ENCODE assay signal across 10 cellular contexts in the genomic region with DNA sequence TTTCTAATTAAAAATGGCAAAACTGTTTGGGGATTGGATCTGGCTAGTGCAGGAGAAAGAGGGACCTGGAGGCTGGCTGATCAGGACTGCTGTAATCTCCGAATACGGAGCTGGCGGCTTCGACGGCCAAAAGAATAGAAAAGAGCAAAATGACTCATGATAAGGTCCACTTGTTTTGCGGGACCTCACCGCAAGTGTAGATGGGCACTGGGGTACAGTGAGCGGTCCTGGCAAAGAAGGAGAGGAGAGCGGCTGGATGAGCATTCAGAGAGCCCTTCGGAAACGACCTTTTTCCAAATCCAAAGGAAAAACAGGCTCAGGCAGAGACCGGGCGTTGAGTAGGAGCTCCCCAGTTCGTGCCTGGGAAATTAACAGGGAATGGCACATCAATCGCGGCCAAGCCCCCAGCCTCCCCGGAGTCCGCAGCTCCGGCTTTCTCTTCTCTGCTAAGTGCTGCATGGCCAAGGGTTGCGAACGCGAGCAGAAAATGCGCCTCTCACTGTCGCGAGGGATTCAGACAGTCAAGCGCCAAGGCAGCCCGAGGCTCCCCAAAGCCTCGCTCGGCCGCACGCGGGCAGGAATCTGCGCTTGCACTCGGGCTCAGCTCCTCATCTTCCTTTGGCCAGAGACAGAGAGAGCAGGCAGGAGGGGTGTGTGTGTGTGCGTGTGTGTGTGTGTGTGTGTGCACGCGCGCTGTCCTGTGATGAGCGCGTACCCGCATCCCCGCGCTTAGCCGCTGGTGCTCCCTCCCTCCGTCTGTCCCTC. TPM values are rescaled to one million over a fixed set of nuclear protein-coding genes. Genes with fewer than 3 reads are reported as not detected.
DNase-seq lines count a peak whose midpoint lies in the region; ATAC-seq, FAIRE-seq and TF ChIP-seq lines count a peak whose summit lies in the region.
"Had no signal": no experiment of that assay in that cellular context is flagged by ENCODE, and none has a peak within 500 bp of the region (broad histone marks: within the 10 kb centered on the region; RNA-seq: fewer than 3 reads in every experiment).

No MANE protein-coding gene starts in this region.

- TF ChIP-seq POLR2A in suprapubic skin (IDR thresholded peaks at IDR 0.05): no peak

- no peaks in the 10 kb centered on the region for H3K79me2 ChIP-seq in OCI-LY7 (ENCODE audit: insufficient read depth, low read depth, low read length)

- peak overlapping the region; percentile 33 for H3K4me3 ChIP-seq in suprapubic skin
- H3K4me3 ChIP-seq in OCI-LY7 (ENCODE audit: low read depth, low read length, poor library complexity, severe bottlenecking): no peak overlapping the region

- H2AFZ ChIP-seq in OCI-LY7 (ENCODE audit: low read length): no peak overlapping the region

- intact Hi-C loops in OCI-LY7 (cut with micrococcal nuclease; ENCODE audit: unreplicated experiment): no loop called here

- no peak for ATAC-seq in activated T-cell treated with anti-CD3 and anti-CD28 coated beads, Interleukin-2, amount 50 U/mL, for 4 hours
- ATAC-seq: stimulated activated naive B cell treated with anti-CD40 and anti-IgM and Interleukin-4, amounts not matched to agents 10 μg/mL and 1 μg/mL and 100 μg/mL, for 72 hours had no signal

- H3K36me3 ChIP-seq in suprapubic skin (no peaks in the 10 kb centered on the region), OCI-LY7 (ENCODE audit: insufficient read depth, low read length) (no peaks in the 10 kb centered on the region)

- TF ChIP-seq EP300 in suprapubic skin (IDR thresholded peaks at IDR 0.05): no peak

- no TSS peak for BruUV-seq in OCI-LY7 (replicated peaks; lab: Mats Ljungman, UMichigan)

- no peaks in the 10 kb centered on the region for H3K36me3 Mint-ChIP-seq in chondrocyte (ENCODE audit: low read depth)
- H3K36me3 Mint-ChIP-seq in activated T-cell treated with anti-CD3 and anti-CD28 coated beads, Interleukin-2, amount 50 U/mL, for 4 hours (ENCODE audit: insufficient read depth): no peaks in the 10 kb centered on the region
- H3K36me3 Mint-ChIP-seq: activated naive CD4-positive, alpha-beta T cell treated with anti-CD3 and anti-CD28 coated beads, Interleukin-2, amount 50 U/mL, for 24 hours had no signal

- no peaks in the 10 kb centered on the region for H4K20me1 ChIP-seq in OCI-LY7 (ENCODE audit: insufficient read depth, low read length)

- POLR2A ChIA-PET in OCI-LY7 (lab: Charles Lee): no interaction called here

- TF ChIP-seq CTCF in chondrocyte (IDR thresholded peaks at IDR 0.05): no peak
- no peak for TF ChIP-seq CTCF in suprapubic skin (IDR thresholded peaks at IDR 0.05)
- no peak for TF ChIP-seq CTCF in OCI-LY7 (conservative IDR thresholded peaks at IDR 0.05; ENCODE audit: low read length)

- H3K4me2 ChIP-seq in OCI-LY7 (ENCODE audit: low read length): no peak overlapping the region

- H3K27me3 ChIP-seq in suprapubic skin: peaks cover 35% of the 10 kb centered on the region

- H3K9me3 ChIP-seq in suprapubic skin (no peaks in the 10 kb centered on the region), OCI-LY7 (ENCODE audit: low read length) (no peaks in the 10 kb centered on the region)

- H3K4me3 Mint-ChIP-seq in chondrocyte (ENCODE audit: unreplicated experiment): peak overlapping the region; percentile 7
- no peak overlapping the region for H3K4me3 Mint-ChIP-seq in activated T-cell treated with anti-CD3 and anti-CD28 coated beads, Interleukin-2, amount 50 U/mL, for 4 hours
- H3K4me3 Mint-ChIP-seq: activated naive CD4-positive, alpha-beta T cell treated with anti-CD3 and anti-CD28 coated beads, Interleukin-2, amount 50 U/mL, for 24 hours; stimulated activated naive B cell treated with anti-CD40 and anti-IgM and Interleukin-4, amounts not matched to agents 10 μg/mL and 1 μg/mL and 100 μg/mL, for 72 hours had no signal

- DNase-seq in NCI-H1417 (lab: John Stamatoyannopoulos, UW): peak; percentile 3 to 85 (median 76)
- no peak for DNase-seq in NCI-H1417 treated with DMSO at 0.1 percent for 48 hours (lab: John Stamatoyannopoulos, UW)
- DNase-seq in chondrocyte (ENCODE audit: low spot score): no peak
- DNase-seq in left kidney (ENCODE audit: low read depth, low spot score): peak; percentile 81
- DNase-seq in suprapubic skin (ENCODE audit: low spot score in 2 of 2): no peak
- DNase-seq in OCI-LY7 (ENCODE audit: low spot score): no peak
- DNase-seq in urothelium cell line (ENCODE audit: low spot score): no peak
- no peak for DNase-seq in activated T-cell treated with anti-CD3 and anti-CD28 coated beads, Interleukin-2, amount 50 U/mL, for 4 hours
- DNase-seq: stimulated activated naive B cell treated with anti-CD40 and anti-IgM and Interleukin-4, amounts not matched to agents 10 μg/mL and 1 μg/mL and 100 μg/mL, for 72 hours had no signal

- CTCF ChIA-PET in OCI-LY7 (lab: Charles Lee; ENCODE audit: unreplicated experiment): no interaction called here

- H3K9me2 ChIP-seq in OCI-LY7 (ENCODE audit: insufficient read depth, low read length): no peaks in the 10 kb centered on the region

- peaks cover 23% of the 10 kb centered on the region for H3K4me1 Mint-ChIP-seq in chondrocyte (ENCODE audit: low read depth)
- no peaks in the 10 kb centered on the region for H3K4me1 Mint-ChIP-seq in activated T-cell treated with anti-CD3 and anti-CD28 coated beads, Interleukin-2, amount 50 U/mL, for 4 hours (ENCODE audit: low read depth)
- H3K4me1 Mint-ChIP-seq: activated naive CD4-positive, alpha-beta T cell treated with anti-CD3 and anti-CD28 coated beads, Interleukin-2, amount 50 U/mL, for 24 hours; stimulated activated naive B cell treated with anti-CD40 and anti-IgM and Interleukin-4, amounts not matched to agents 10 μg/mL and 1 μg/mL and 100 μg/mL, for 72 hours had no signal

- H3K9me3 Mint-ChIP-seq in chondrocyte (ENCODE audit: low read depth): peaks cover 6% of the 10 kb centered on the region
- no peaks in the 10 kb centered on the region for H3K9me3 Mint-ChIP-seq in activated T-cell treated with anti-CD3 and anti-CD28 coated beads, Interleukin-2, amount 50 U/mL, for 4 hours
- H3K9me3 Mint-ChIP-seq: stimulated activated naive B cell treated with anti-CD40 and anti-IgM and Interleukin-4, amounts not matched to agents 10 μg/mL and 1 μg/mL and 100 μg/mL, for 72 hours had no signal

- H3K4me1 ChIP-seq in suprapubic skin: peaks cover 5% of the 10 kb centered on the region
- no peaks in the 10 kb centered on the region for H3K4me1 ChIP-seq in OCI-LY7 (ENCODE audit: insufficient read depth, low read length, poor library complexity, severe bottlenecking)

- H3K27ac ChIP-seq in suprapubic skin (no peak overlapping the region), OCI-LY7 (ENCODE audit: low read depth, low read length, poor library complexity, severe bottlenecking) (no peak overlapping the region)

- 2% methylated on average over 13 of the region's 45 CpGs for WGBS in suprapubic skin

- no peak for FAIRE-seq in urothelium cell line (lab: Jason Lieb, UNC)

- no peak overlapping the region for H3K27ac Mint-ChIP-seq in chondrocyte (ENCODE audit: unreplicated experiment)
- H3K27ac Mint-ChIP-seq: activated naive CD4-positive, alpha-beta T cell treated with anti-CD3 and anti-CD28 coated beads, Interleukin-2, amount 50 U/mL, for 24 hours; stimulated activated naive B cell treated with anti-CD40 and anti-IgM and Interleukin-4, amounts not matched to agents 10 μg/mL and 1 μg/mL and 100 μg/mL, for 72 hours had no signal

- peaks cover 56% of the 10 kb centered on the region for H3K27me3 Mint-ChIP-seq in chondrocyte (ENCODE audit: low read depth)
- H3K27me3 Mint-ChIP-seq in activated T-cell treated with anti-CD3 and anti-CD28 coated beads, Interleukin-2, amount 50 U/mL, for 4 hours (ENCODE audit: low read depth): peaks cover 35% of the 10 kb centered on the region

RNA-seq across cellular contexts. Expression of a gene that starts 1.8 kb away (rescaled TPM):
- total RNA-seq in chondrocyte (not detected in 3 replicates), suprapubic skin (under 1 TPM in 1 of 4 donors, not detected in 3; 0.16 TPM), OCI-LY7 (2022) (not detected in 2 replicates)
- not detected in 2 replicates for total RNA-seq in OCI-LY7 (2014; rRNA removed; shearing (Covaris generic))
- total RNA-seq in activated T-cell treated with anti-CD3 and anti-CD28 coated beads, Interleukin-2, amount 50 U/mL, for 4 hours: not detected

Comparison
In these comparisons a context has a peak if more than half of its experiments do, and no peak if none do; other contexts are left out.
1. DNase-seq: peak in NCI-H1417 (3 of 3) and left kidney (single experiment); none in NCI-H1417 treated with DMSO at 0.1 percent for 48 hours (single experiment), chondrocyte (single experiment), suprapubic skin (0 of 2), OCI-LY7 (single experiment), urothelium cell line (single experiment) and activated T-cell treated with anti-CD3 and anti-CD28 coated beads, Interleukin-2, amount 50 U/mL, for 4 hours (single experiment).